Comparison of ENCODE assay signal across 1 cellular context in the genomic region with DNA sequence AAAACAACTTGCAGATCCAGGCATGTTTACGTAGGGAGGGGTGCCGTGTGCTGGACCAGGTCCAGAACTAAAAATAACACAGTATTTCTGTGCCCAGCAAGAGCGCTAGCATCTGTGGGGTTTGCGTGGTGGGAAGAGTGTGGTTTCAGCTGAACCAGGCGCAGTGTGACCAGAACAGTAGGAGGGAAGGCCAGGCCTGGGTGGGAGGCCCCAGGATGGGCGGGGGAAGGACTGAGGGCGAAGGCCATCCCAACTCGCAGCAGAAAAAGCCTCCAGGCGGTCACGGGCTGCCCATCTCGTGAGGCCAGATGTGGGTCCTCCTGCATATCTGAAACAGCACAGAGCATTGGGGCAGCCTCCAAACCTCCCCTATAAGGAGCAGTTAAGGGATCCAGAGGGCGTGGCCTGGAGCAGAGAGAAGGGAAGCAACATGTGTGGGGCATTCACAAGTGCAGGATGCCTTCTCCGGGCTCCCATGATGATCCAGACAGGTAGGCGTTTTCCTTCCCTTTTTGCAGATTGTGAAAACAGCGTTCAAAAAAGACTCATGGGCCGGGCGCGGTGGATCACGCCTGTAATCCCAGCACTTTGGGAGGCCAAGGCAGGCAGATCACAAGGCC.
A peak's percentile ranks its signal among the peaks of the same experiment; 100 is the strongest.
TF ChIP-seq lines count a peak whose summit lies in the region.

No MANE protein-coding gene starts in this region.

TF ChIP-seq in HepG2, 621 proteins besides CTCF, POLR2A, EP300 and RAD21 (continued from another document and continues in another):
- TF ChIP-seq, protein P1, sequence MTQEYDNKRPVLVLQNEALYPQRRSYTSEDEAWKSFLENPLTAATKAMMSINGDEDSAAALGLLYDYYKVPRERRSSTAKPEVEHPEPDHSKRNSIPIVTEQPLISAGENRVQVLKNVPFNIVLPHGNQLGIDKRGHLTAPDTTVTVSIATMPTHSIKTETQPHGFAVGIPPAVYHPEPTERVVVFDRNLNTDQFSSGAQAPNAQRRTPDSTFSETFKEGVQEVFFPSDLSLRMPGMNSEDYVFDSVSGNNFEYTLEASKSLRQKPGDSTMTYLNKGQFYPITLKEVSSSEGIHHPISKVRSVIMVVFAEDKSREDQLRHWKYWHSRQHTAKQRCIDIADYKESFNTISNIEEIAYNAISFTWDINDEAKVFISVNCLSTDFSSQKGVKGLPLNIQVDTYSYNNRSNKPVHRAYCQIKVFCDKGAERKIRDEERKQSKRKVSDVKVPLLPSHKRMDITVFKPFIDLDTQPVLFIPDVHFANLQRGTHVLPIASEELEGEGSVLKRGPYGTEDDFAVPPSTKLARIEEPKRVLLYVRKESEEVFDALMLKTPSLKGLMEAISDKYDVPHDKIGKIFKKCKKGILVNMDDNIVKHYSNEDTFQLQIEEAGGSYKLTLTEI (CRISPR knock-in tag; conservative IDR thresholded peaks at IDR 0.05): no peak
- TF ChIP-seq TOPORS (CRISPR knock-in tag; IDR thresholded peaks at IDR 0.05) (no peak), DMAP1 (CRISPR knock-in tag; IDR thresholded peaks at IDR 0.05) (no peak), ZNF567 (CRISPR knock-in tag; IDR thresholded peaks at IDR 0.05; ENCODE audit: borderline replicate concordance) (no peak), ZNF160 (CRISPR knock-in tag; IDR thresholded peaks at IDR 0.05) (no peak), HDAC6 (IDR thresholded peaks at IDR 0.05; ENCODE audit: low read depth, low read length) (no peak), NCOA1 (CRISPR knock-in tag; IDR thresholded peaks at IDR 0.05) (no peak), PAWR (CRISPR knock-in tag; IDR thresholded peaks at IDR 0.05; ENCODE audit: borderline replicate concordance) (no peak), YEATS2 (CRISPR knock-in tag; IDR thresholded peaks at IDR 0.05; ENCODE audit: borderline replicate concordance) (no peak), U2AF2 (IDR thresholded peaks at IDR 0.05; ENCODE audit: low read depth, low read length) (no peak), ZNF333 (CRISPR knock-in tag; IDR thresholded peaks at IDR 0.05; ENCODE audit: borderline replicate concordance) (no peak), EZH2 (conservative IDR thresholded peaks at IDR 0.05; ENCODE audit: low read depth, low read length) (no peak), TBX3 (IDR thresholded peaks at IDR 0.05; ENCODE audit: borderline replicate concordance) (no peak), SP5 (CRISPR knock-in tag; IDR thresholded peaks at IDR 0.05; ENCODE audit: borderline replicate concordance, low read depth) (peak; percentile 89), TEAD3 (CRISPR knock-in tag; optimal IDR thresholded peaks at IDR 0.05; ENCODE audit: borderline replicate concordance) (peak; percentile 6), ZNF124 (CRISPR knock-in tag; IDR thresholded peaks at IDR 0.05) (no peak), NFE2L1 (CRISPR knock-in tag; IDR thresholded peaks at IDR 0.05; ENCODE audit: borderline replicate concordance) (no peak), ZNF484 (CRISPR knock-in tag; IDR thresholded peaks at IDR 0.05; ENCODE audit: borderline replicate concordance, low read depth) (no peak), SOX5 (CRISPR knock-in tag; IDR thresholded peaks at IDR 0.05; ENCODE audit: borderline replicate concordance) (peak; percentile 37; the same call in 1 of the 2 replicates), TCF7 (IDR thresholded peaks at IDR 0.05; ENCODE audit: low read depth) (no peak), ZIK1 (CRISPR knock-in tag; IDR thresholded peaks at IDR 0.05; ENCODE audit: borderline replicate concordance, low read depth) (no peak), ZBTB42 (CRISPR knock-in tag; IDR thresholded peaks at IDR 0.05) (no peak), HMGA1 (CRISPR knock-in tag; conservative IDR thresholded peaks at IDR 0.05) (no peak)
- TF ChIP-seq, protein P2, sequence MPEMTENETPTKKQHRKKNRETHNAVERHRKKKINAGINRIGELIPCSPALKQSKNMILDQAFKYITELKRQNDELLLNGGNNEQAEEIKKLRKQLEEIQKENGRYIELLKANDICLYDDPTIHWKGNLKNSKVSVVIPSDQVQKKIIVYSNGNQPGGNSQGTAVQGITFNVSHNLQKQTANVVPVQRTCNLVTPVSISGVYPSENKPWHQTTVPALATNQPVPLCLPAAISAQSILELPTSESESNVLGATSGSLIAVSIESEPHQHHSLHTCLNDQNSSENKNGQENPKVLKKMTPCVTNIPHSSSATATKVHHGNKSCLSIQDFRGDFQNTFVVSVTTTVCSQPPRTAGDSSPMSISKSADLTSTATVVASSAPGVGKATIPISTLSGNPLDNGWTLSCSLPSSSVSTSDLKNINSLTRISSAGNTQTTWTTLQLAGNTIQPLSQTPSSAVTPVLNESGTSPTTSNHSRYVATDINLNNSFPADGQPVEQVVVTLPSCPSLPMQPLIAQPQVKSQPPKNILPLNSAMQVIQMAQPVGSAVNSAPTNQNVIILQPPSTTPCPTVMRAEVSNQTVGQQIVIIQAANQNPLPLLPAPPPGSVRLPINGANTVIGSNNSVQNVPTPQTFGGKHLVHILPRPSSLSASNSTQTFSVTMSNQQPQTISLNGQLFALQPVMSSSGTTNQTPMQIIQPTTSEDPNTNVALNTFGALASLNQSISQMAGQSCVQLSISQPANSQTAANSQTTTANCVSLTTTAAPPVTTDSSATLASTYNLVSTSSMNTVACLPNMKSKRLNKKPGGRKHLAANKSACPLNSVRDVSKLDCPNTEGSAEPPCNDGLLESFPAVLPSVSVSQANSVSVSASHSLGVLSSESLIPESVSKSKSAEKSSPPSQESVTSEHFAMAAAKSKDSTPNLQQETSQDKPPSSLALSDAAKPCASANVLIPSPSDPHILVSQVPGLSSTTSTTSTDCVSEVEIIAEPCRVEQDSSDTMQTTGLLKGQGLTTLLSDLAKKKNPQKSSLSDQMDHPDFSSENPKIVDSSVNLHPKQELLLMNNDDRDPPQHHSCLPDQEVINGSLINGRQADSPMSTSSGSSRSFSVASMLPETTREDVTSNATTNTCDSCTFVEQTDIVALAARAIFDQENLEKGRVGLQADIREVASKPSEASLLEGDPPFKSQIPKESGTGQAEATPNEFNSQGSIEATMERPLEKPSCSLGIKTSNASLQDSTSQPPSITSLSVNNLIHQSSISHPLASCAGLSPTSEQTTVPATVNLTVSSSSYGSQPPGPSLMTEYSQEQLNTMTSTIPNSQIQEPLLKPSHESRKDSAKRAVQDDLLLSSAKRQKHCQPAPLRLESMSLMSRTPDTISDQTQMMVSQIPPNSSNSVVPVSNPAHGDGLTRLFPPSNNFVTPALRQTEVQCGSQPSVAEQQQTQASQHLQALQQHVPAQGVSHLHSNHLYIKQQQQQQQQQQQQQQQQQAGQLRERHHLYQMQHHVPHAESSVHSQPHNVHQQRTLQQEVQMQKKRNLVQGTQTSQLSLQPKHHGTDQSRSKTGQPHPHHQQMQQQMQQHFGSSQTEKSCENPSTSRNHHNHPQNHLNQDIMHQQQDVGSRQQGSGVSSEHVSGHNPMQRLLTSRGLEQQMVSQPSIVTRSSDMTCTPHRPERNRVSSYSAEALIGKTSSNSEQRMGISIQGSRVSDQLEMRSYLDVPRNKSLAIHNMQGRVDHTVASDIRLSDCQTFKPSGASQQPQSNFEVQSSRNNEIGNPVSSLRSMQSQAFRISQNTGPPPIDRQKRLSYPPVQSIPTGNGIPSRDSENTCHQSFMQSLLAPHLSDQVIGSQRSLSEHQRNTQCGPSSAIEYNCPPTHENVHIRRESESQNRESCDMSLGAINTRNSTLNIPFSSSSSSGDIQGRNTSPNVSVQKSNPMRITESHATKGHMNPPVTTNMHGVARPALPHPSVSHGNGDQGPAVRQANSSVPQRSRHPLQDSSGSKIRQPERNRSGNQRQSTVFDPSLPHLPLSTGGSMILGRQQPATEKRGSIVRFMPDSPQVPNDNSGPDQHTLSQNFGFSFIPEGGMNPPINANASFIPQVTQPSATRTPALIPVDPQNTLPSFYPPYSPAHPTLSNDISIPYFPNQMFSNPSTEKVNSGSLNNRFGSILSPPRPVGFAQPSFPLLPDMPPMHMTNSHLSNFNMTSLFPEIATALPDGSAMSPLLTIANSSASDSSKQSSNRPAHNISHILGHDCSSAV (CRISPR knock-in tag; IDR thresholded peaks at IDR 0.05; ENCODE audit: borderline replicate concordance): no peak
- TF ChIP-seq, protein P3, sequence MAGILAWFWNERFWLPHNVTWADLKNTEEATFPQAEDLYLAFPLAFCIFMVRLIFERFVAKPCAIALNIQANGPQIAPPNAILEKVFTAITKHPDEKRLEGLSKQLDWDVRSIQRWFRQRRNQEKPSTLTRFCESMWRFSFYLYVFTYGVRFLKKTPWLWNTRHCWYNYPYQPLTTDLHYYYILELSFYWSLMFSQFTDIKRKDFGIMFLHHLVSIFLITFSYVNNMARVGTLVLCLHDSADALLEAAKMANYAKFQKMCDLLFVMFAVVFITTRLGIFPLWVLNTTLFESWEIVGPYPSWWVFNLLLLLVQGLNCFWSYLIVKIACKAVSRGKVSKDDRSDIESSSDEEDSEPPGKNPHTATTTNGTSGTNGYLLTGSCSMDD (CRISPR knock-in tag; IDR thresholded peaks at IDR 0.05): no peak
- TF ChIP-seq, protein P4, sequence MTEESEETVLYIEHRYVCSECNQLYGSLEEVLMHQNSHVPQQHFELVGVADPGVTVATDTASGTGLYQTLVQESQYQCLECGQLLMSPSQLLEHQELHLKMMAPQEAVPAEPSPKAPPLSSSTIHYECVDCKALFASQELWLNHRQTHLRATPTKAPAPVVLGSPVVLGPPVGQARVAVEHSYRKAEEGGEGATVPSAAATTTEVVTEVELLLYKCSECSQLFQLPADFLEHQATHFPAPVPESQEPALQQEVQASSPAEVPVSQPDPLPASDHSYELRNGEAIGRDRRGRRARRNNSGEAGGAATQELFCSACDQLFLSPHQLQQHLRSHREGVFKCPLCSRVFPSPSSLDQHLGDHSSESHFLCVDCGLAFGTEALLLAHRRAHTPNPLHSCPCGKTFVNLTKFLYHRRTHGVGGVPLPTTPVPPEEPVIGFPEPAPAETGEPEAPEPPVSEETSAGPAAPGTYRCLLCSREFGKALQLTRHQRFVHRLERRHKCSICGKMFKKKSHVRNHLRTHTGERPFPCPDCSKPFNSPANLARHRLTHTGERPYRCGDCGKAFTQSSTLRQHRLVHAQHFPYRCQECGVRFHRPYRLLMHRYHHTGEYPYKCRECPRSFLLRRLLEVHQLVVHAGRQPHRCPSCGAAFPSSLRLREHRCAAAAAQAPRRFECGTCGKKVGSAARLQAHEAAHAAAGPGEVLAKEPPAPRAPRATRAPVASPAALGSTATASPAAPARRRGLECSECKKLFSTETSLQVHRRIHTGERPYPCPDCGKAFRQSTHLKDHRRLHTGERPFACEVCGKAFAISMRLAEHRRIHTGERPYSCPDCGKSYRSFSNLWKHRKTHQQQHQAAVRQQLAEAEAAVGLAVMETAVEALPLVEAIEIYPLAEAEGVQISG (CRISPR knock-in tag; IDR thresholded peaks at IDR 0.05): 0 out of 2 replicates have a peak, but pooled peaks have one; percentile 50
- TF ChIP-seq, protein P5, sequence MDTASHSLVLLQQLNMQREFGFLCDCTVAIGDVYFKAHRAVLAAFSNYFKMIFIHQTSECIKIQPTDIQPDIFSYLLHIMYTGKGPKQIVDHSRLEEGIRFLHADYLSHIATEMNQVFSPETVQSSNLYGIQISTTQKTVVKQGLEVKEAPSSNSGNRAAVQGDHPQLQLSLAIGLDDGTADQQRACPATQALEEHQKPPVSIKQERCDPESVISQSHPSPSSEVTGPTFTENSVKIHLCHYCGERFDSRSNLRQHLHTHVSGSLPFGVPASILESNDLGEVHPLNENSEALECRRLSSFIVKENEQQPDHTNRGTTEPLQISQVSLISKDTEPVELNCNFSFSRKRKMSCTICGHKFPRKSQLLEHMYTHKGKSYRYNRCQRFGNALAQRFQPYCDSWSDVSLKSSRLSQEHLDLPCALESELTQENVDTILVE (CRISPR knock-in tag; IDR thresholded peaks at IDR 0.05): no peak
- TF ChIP-seq, protein P6, sequence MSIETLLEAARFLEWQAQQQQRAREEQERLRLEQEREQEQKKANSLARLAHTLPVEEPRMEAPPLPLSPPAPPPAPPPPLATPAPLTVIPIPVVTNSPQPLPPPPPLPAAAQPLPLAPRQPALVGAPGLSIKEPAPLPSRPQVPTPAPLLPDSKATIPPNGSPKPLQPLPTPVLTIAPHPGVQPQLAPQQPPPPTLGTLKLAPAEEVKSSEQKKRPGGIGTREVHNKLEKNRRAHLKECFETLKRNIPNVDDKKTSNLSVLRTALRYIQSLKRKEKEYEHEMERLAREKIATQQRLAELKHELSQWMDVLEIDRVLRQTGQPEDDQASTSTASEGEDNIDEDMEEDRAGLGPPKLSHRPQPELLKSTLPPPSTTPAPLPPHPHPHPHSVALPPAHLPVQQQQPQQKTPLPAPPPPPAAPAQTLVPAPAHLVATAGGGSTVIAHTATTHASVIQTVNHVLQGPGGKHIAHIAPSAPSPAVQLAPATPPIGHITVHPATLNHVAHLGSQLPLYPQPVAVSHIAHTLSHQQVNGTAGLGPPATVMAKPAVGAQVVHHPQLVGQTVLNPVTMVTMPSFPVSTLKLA (IDR thresholded peaks at IDR 0.05): no peak; the same call in 1 of the 2 replicates
- TF ChIP-seq, protein P7, sequence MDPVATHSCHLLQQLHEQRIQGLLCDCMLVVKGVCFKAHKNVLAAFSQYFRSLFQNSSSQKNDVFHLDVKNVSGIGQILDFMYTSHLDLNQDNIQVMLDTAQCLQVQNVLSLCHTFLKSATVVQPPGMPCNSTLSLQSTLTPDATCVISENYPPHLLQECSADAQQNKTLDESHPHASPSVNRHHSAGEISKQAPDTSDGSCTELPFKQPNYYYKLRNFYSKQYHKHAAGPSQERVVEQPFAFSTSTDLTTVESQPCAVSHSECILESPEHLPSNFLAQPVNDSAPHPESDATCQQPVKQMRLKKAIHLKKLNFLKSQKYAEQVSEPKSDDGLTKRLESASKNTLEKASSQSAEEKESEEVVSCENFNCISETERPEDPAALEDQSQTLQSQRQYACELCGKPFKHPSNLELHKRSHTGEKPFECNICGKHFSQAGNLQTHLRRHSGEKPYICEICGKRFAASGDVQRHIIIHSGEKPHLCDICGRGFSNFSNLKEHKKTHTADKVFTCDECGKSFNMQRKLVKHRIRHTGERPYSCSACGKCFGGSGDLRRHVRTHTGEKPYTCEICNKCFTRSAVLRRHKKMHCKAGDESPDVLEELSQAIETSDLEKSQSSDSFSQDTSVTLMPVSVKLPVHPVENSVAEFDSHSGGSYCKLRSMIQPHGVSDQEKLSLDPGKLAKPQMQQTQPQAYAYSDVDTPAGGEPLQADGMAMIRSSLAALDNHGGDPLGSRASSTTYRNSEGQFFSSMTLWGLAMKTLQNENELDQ (CRISPR knock-in tag; IDR thresholded peaks at IDR 0.05; ENCODE audit: borderline replicate concordance): no peak
- TF ChIP-seq, protein P8, sequence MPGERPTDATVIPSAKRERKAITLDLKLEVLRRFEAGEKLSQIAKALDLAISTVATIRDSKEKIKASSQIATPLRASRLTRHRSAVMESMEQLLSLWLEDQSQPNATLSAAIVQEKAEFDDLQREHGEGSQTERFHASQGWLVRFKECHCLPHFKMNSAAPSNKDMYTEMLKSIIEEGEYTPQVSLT (CRISPR knock-in tag; IDR thresholded peaks at IDR 0.05; ENCODE audit: borderline replicate concordance, low read depth): no peak
- TF ChIP-seq, protein P9, sequence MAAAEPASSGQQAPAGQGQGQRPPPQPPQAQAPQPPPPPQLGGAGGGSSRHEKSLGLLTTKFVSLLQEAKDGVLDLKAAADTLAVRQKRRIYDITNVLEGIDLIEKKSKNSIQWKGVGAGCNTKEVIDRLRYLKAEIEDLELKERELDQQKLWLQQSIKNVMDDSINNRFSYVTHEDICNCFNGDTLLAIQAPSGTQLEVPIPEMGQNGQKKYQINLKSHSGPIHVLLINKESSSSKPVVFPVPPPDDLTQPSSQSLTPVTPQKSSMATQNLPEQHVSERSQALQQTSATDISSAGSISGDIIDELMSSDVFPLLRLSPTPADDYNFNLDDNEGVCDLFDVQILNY (CRISPR knock-in tag; conservative IDR thresholded peaks at IDR 0.05): no peak
- TF ChIP-seq, protein P10, sequence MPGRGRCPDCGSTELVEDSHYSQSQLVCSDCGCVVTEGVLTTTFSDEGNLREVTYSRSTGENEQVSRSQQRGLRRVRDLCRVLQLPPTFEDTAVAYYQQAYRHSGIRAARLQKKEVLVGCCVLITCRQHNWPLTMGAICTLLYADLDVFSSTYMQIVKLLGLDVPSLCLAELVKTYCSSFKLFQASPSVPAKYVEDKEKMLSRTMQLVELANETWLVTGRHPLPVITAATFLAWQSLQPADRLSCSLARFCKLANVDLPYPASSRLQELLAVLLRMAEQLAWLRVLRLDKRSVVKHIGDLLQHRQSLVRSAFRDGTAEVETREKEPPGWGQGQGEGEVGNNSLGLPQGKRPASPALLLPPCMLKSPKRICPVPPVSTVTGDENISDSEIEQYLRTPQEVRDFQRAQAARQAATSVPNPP (CRISPR knock-in tag; IDR thresholded peaks at IDR 0.05): no peak
